11 cellular contexts compared by ENCODE assay signal in genomic region chr7:6623589-6624245, GRCh38. TPM values are rescaled to one million over a fixed set of nuclear protein-coding genes. Genes with fewer than 3 reads are reported as not detected.
DNase-seq lines count a peak whose midpoint lies in the region; ATAC-seq lines count a peak whose summit lies in the region.
"Had no signal": no experiment of that assay in that cellular context is flagged by ENCODE, and none has a peak within 500 bp of the region (broad histone marks: within the 10 kb centered on the region; RNA-seq: fewer than 3 reads in every experiment).

No MANE protein-coding gene starts in this region.

- ATAC-seq in activated naive CD4-positive, alpha-beta T cell treated with anti-CD3 and anti-CD28 coated beads, Interleukin-2, amount 50 U/mL, for 72 hours, result peak; percentile 22 to 82
- peak; percentile 59 for ATAC-seq in stimulated activated naive CD8-positive, alpha-beta T cell treated with anti-CD3 and anti-CD28 coated beads, Interleukin-15, amount 100 ng/mL, for 72 hours
- no peak for ATAC-seq in GM21737 (IDR thresholded peaks at IDR 0.05; ENCODE audit: unreplicated experiment)

- H3K27ac Mint-ChIP-seq in activated naive CD4-positive, alpha-beta T cell treated with anti-CD3 and anti-CD28 coated beads, Interleukin-2, amount 50 U/mL, for 72 hours, result peak overlapping the region; percentile 79 to 89
- peak overlapping the region; percentile 95 to 96 for H3K27ac Mint-ChIP-seq in stimulated activated naive CD8-positive, alpha-beta T cell treated with anti-CD3 and anti-CD28 coated beads, Interleukin-15, amount 100 ng/mL, for 72 hours

- H3K27me3 Mint-ChIP-seq in stimulated activated naive CD8-positive, alpha-beta T cell treated with anti-CD3 and anti-CD28 coated beads, Interleukin-15, amount 100 ng/mL, for 72 hours, result no peaks in the 10 kb centered on the region

- H3K36me3 Mint-ChIP-seq in activated naive CD4-positive, alpha-beta T cell treated with anti-CD3 and anti-CD28 coated beads, Interleukin-2, amount 50 U/mL, for 72 hours, result peaks cover 9 to 14% of the 10 kb centered on the region in 2 donors

- DNase-seq in activated CD8-positive, alpha-beta memory T cell treated with anti-CD3 and anti-CD28 coated beads for 24 hours, result peak; percentile 74
- DNase-seq in activated CD8-positive, alpha-beta memory T cell treated with anti-CD3 and anti-CD28 coated beads, Interleukin-2, amount 50 U/mL, for 4 hours, result no peak
- DNase-seq in NAMALWA (ENCODE audit: low spot score) (peak; percentile 70), SKM-1 (lab: John Stamatoyannopoulos, UW; ENCODE audit: unreplicated experiment) (no peak), iPS-NIHi11 (ENCODE audit: low spot score) (no peak)
- DNase-seq in activated naive CD4-positive, alpha-beta T cell treated with anti-CD3 and anti-CD28 coated beads, Interleukin-2, amount 50 U/mL, for 72 hours (ENCODE audit: low spot score in 2 of 2), result no peak
- DNase-seq in stimulated activated naive CD8-positive, alpha-beta T cell treated with anti-CD3 and anti-CD28 coated beads, Interleukin-15, amount 100 ng/mL, for 72 hours, result peak; percentile 19 to 21
- DNase-seq: NCI-H2081, OCI-M1, tibial artery had no signal

- peaks cover 50% of the 10 kb centered on the region for H3K4me1 Mint-ChIP-seq in stimulated activated naive CD8-positive, alpha-beta T cell treated with anti-CD3 and anti-CD28 coated beads, Interleukin-15, amount 100 ng/mL, for 72 hours

- H3K9me3 Mint-ChIP-seq in activated naive CD4-positive, alpha-beta T cell treated with anti-CD3 and anti-CD28 coated beads, Interleukin-2, amount 50 U/mL, for 72 hours, result no peaks in the 10 kb centered on the region
- H3K9me3 Mint-ChIP-seq in stimulated activated naive CD8-positive, alpha-beta T cell treated with anti-CD3 and anti-CD28 coated beads, Interleukin-15, amount 100 ng/mL, for 72 hours, result no peaks in the 10 kb centered on the region

- H3K4me3 Mint-ChIP-seq in stimulated activated naive CD8-positive, alpha-beta T cell treated with anti-CD3 and anti-CD28 coated beads, Interleukin-15, amount 100 ng/mL, for 72 hours, result peak overlapping the region; percentile 65 to 67

RNA-seq across cellular contexts. Expression of gene ZNF853, which starts 8.3 kb away (rescaled TPM):
- 1 to 10 TPM in 1 of 2 donors, under 1 TPM in 1; 0.89 to 1.7 TPM for total RNA-seq in activated naive CD4-positive, alpha-beta T cell treated with anti-CD3 and anti-CD28 coated beads, Interleukin-2, amount 50 U/mL, for 72 hours

RNA-seq across cellular contexts. Expression of gene ZNF316, which starts 13.4 kb away (rescaled TPM):
- total RNA-seq in activated naive CD4-positive, alpha-beta T cell treated with anti-CD3 and anti-CD28 coated beads, Interleukin-2, amount 50 U/mL, for 72 hours, result 10 to 100 TPM; 23.2 to 28.9 TPM

RNA-seq across cellular contexts. Expression of gene INTS15, which starts 33.9 kb away (rescaled TPM):
- 10 to 100 TPM; 22.5 to 26.2 TPM for total RNA-seq in activated naive CD4-positive, alpha-beta T cell treated with anti-CD3 and anti-CD28 coated beads, Interleukin-2, amount 50 U/mL, for 72 hours

RNA-seq across cellular contexts. Expression of gene ZDHHC4, which starts 46.5 kb away (rescaled TPM):
- 10 to 100 TPM; 25.7 to 40.6 TPM for total RNA-seq in activated naive CD4-positive, alpha-beta T cell treated with anti-CD3 and anti-CD28 coated beads, Interleukin-2, amount 50 U/mL, for 72 hours

Comparison
In these comparisons a context has a peak if more than half of its experiments do, and no peak if none do; other contexts are left out.
1. DNase-seq: peak in activated CD8-positive, alpha-beta memory T cell treated with anti-CD3 and anti-CD28 coated beads for 24 hours (single experiment), NAMALWA (single experiment) and stimulated activated naive CD8-positive, alpha-beta T cell treated with anti-CD3 and anti-CD28 coated beads, Interleukin-15, amount 100 ng/mL, for 72 hours (2 of 2); none in activated CD8-positive, alpha-beta memory T cell treated with anti-CD3 and anti-CD28 coated beads, Interleukin-2, amount 50 U/mL, for 4 hours (single experiment), activated naive CD4-positive, alpha-beta T cell treated with anti-CD3 and anti-CD28 coated beads, Interleukin-2, amount 50 U/mL, for 72 hours (0 of 2), SKM-1 (single experiment) and iPS-NIHi11 (single experiment).